17 cellular contexts compared by ENCODE assay signal in the genomic region with DNA sequence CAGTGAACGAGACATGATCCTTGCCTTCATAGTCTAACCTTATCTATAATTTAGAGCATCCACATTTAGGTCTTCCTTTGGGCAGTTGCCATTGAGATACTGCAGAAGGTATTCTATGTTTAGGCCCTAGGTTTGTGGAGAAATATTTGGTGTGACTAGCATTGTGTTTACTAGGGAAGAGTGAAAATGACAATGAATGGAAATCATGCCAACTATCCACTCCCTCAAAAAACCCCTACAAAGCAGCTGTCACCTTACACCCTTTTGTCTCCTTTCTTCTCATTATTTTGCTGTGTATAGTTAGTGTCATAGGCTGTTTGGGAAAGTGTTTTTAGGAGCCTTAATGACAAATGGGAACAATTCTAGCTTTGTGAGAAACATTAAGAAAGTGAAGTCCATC. TPM values are rescaled to one million over a fixed set of nuclear protein-coding genes. Genes with fewer than 3 reads are reported as not detected.
DNase-seq lines count a peak whose midpoint lies in the region; ATAC-seq and TF ChIP-seq lines count a peak whose summit lies in the region.
"Had no signal": no experiment of that assay in that cellular context is flagged by ENCODE, and none has a peak within 500 bp of the region (broad histone marks: within the 10 kb centered on the region; RNA-seq: fewer than 3 reads in every experiment).

No MANE protein-coding gene starts in this region.

- H3K9ac ChIP-seq in neural cell (ENCODE audit: low read length) = no peak overlapping the region

- peaks cover 94% of the 10 kb centered on the region for H3K79me2 ChIP-seq in neural cell (replicated peaks; ENCODE audit: insufficient read depth, low read length)

- H3K4me3 Mint-ChIP-seq in activated naive CD4-positive, alpha-beta T cell treated with anti-CD3 and anti-CD28 coated beads, Interleukin-2, amount 50 U/mL, for 24 hours = peak overlapping the region; percentile 97
- no peak overlapping the region for H3K4me3 Mint-ChIP-seq in activated naive CD4-positive, alpha-beta T cell treated with anti-CD3 and anti-CD28 coated beads for 36 hours
- peak overlapping the region in 3 of 10 donors; percentile 7 to 83 (median 37) for H3K4me3 Mint-ChIP-seq in naive thymus-derived CD4-positive, alpha-beta T cell

- peak overlapping the region; percentile 26 for H3K4me2 ChIP-seq in neural cell (ENCODE audit: low read length)

- no peaks in the 10 kb centered on the region for H3K9me3 Mint-ChIP-seq in activated naive CD4-positive, alpha-beta T cell treated with anti-CD3 and anti-CD28 coated beads, Interleukin-2, amount 50 U/mL, for 24 hours
- no peaks in the 10 kb centered on the region for H3K9me3 Mint-ChIP-seq in activated naive CD4-positive, alpha-beta T cell treated with anti-CD3 and anti-CD28 coated beads for 36 hours
- H3K9me3 Mint-ChIP-seq in naive thymus-derived CD4-positive, alpha-beta T cell = no peaks in the 10 kb centered on the region

- no peak overlapping the region for H2AFZ ChIP-seq in neural cell (ENCODE audit: low read depth, low read length)

- H3K27ac Mint-ChIP-seq in activated naive CD4-positive, alpha-beta T cell treated with anti-CD3 and anti-CD28 coated beads, Interleukin-2, amount 50 U/mL, for 24 hours = no peak overlapping the region
- no peak overlapping the region for H3K27ac Mint-ChIP-seq in activated naive CD4-positive, alpha-beta T cell treated with anti-CD3 and anti-CD28 coated beads for 36 hours
- H3K27ac Mint-ChIP-seq in naive thymus-derived CD4-positive, alpha-beta T cell = no peak overlapping the region

- CTCF ChIA-PET in activated naive CD4-positive, alpha-beta T cell treated with anti-CD3 and anti-CD28 coated beads for 36 hours (lab: Charles Lee) = interaction anchor here (0.7 kb wide), 2 partner anchors 181 to 381 kb away, joined by 3 to 5 read pairs; no protein-coding TSS in a partner anchor
- CTCF ChIA-PET in naive thymus-derived CD4-positive, alpha-beta T cell (lab: Charles Lee) = interaction anchor here (0.5 to 1.3 kb wide), 2 partner anchors 28 to 883 kb away, joined by 3 to 4 read pairs; no protein-coding TSS in a partner anchor

- TF ChIP-seq RAD21 in neural cell (conservative IDR thresholded peaks at IDR 0.05) = no peak

- no peaks in the 10 kb centered on the region for H4K20me1 ChIP-seq in neural cell (ENCODE audit: insufficient read depth)

- no peaks in the 10 kb centered on the region for H3K9me3 ChIP-seq in neural cell (ENCODE audit: low read length)
- H3K9me3 ChIP-seq in naive thymus-derived CD4-positive, alpha-beta T cell (ENCODE audit: control insufficient read depth in 2 of 3, low read length in 3 of 3) = no peaks in the 10 kb centered on the region
- H3K9me3 ChIP-seq: MG63 had no signal

- no peaks in the 10 kb centered on the region for H3K9me2 ChIP-seq in neural cell (ENCODE audit: insufficient read depth, low read length)

- no peak overlapping the region for H3K27ac ChIP-seq in neural cell (ENCODE audit: low read length)
- no peak overlapping the region for H3K27ac ChIP-seq in naive thymus-derived CD4-positive, alpha-beta T cell (ENCODE audit: low read depth, low read length)
- H3K27ac ChIP-seq: 22Rv1, C4-2B had no signal

- peaks cover 64% of the 10 kb centered on the region for H3K4me1 Mint-ChIP-seq in activated naive CD4-positive, alpha-beta T cell treated with anti-CD3 and anti-CD28 coated beads, Interleukin-2, amount 50 U/mL, for 24 hours
- peaks cover 41% of the 10 kb centered on the region for H3K4me1 Mint-ChIP-seq in activated naive CD4-positive, alpha-beta T cell treated with anti-CD3 and anti-CD28 coated beads for 36 hours (ENCODE audit: low read depth)
- peaks cover 40 to 77% (median 57%) of the 10 kb centered on the region in 7 donors for H3K4me1 Mint-ChIP-seq in naive thymus-derived CD4-positive, alpha-beta T cell

- H3K36me3 Mint-ChIP-seq in activated naive CD4-positive, alpha-beta T cell treated with anti-CD3 and anti-CD28 coated beads, Interleukin-2, amount 50 U/mL, for 24 hours = peaks cover 19% of the 10 kb centered on the region
- H3K36me3 Mint-ChIP-seq in activated naive CD4-positive, alpha-beta T cell treated with anti-CD3 and anti-CD28 coated beads for 36 hours (ENCODE audit: low read depth) = peaks cover 28% of the 10 kb centered on the region
- H3K36me3 Mint-ChIP-seq in naive thymus-derived CD4-positive, alpha-beta T cell = peaks cover 0 to 29% (median 19%) of the 10 kb centered on the region in 5 donors

- H3K4me3 ChIP-seq in NB4 (ENCODE audit: low read depth, low read length) (peak overlapping the region; percentile 12), neural cell (ENCODE audit: low read length) (peak overlapping the region; percentile 94)
- H3K4me3 ChIP-seq in naive thymus-derived CD4-positive, alpha-beta T cell (ENCODE audit: low read length) = no peak overlapping the region
- H3K4me3 ChIP-seq: MG63 had no signal

- H3K27me3 Mint-ChIP-seq in activated naive CD4-positive, alpha-beta T cell treated with anti-CD3 and anti-CD28 coated beads, Interleukin-2, amount 50 U/mL, for 24 hours = no peaks in the 10 kb centered on the region
- H3K27me3 Mint-ChIP-seq in activated naive CD4-positive, alpha-beta T cell treated with anti-CD3 and anti-CD28 coated beads for 36 hours (ENCODE audit: low read depth) = no peaks in the 10 kb centered on the region
- H3K27me3 Mint-ChIP-seq in naive thymus-derived CD4-positive, alpha-beta T cell = no peaks in the 10 kb centered on the region

- TF ChIP-seq EP300 in neural cell (conservative IDR thresholded peaks at IDR 0.05; ENCODE audit: poor library complexity, severe bottlenecking) = no peak

- no peak for DNase-seq in activated naive CD4-positive, alpha-beta T cell treated with anti-CD3 and anti-CD28 coated beads for 36 hours
- DNase-seq in NB4 (ENCODE audit: low read depth) = no peak
- DNase-seq in dermis microvascular lymphatic vessel endothelial cell (ENCODE audit: low read depth in 2 of 2) = peak; percentile 40 to 64
- no peak for DNase-seq in naive thymus-derived CD4-positive, alpha-beta T cell
- DNase-seq: GOT3, MG63, NCI-H1105 treated with DMSO at 0.1 percent for 48 hours, NCI-H187, NCI-H2171 treated with DMSO at 0.1 percent for 48 hours, NCI-H510A treated with DMSO at 0.1 percent for 48 hours, RPMI8226 had no signal

- no peak for TF ChIP-seq POLR2A in NB4 (IDR thresholded peaks at IDR 0.05; ENCODE audit: extremely low read depth, insufficient read length)

- H3K27me3 ChIP-seq in neural cell (ENCODE audit: insufficient read depth, low read depth, low read length) = no peaks in the 10 kb centered on the region
- H3K27me3 ChIP-seq in naive thymus-derived CD4-positive, alpha-beta T cell (ENCODE audit: control insufficient read depth in 2 of 2, insufficient read depth in 2 of 2, low read length in 2 of 2) = no peaks in the 10 kb centered on the region
- H3K27me3 ChIP-seq: MG63 had no signal

- TF ChIP-seq CTCF in NB4 (IDR thresholded peaks at IDR 0.05; ENCODE audit: low read depth, low read length) (no peak), neural cell (IDR thresholded peaks at IDR 0.05; ENCODE audit: poor library complexity, severe bottlenecking) (no peak)

- H3K36me3 ChIP-seq in neural cell (ENCODE audit: insufficient read depth, low read length) = peaks cover under 1% of the 10 kb centered on the region
- no peaks in the 10 kb centered on the region for H3K36me3 ChIP-seq in naive thymus-derived CD4-positive, alpha-beta T cell (ENCODE audit: control insufficient read depth in 2 of 3, insufficient read depth in 3 of 3, low read length in 3 of 3)

- peaks cover 13 to 16% of the 10 kb centered on the region in 2 donors for H3K4me1 ChIP-seq in naive thymus-derived CD4-positive, alpha-beta T cell (ENCODE audit: control insufficient read depth in 2 of 2, insufficient read depth in 2 of 2, low read length in 2 of 2)

- no peak for ATAC-seq in naive thymus-derived CD4-positive, alpha-beta T cell
- no peak for ATAC-seq in activated CD4-positive, CD25-positive, alpha-beta regulatory T cell treated with anti-CD3 and anti-CD28 coated beads, Interleukin-2, amount 50 U/mL, for 24 hours
- ATAC-seq in HG03342 (IDR thresholded peaks at IDR 0.05; ENCODE audit: unreplicated experiment) = no peak

- intact Hi-C loops in activated naive CD4-positive, alpha-beta T cell treated with anti-CD3 and anti-CD28 coated beads for 36 hours (cut with micrococcal nuclease) = loop anchor here (10.0 kb wide), 3 partner anchors 248 to 538 kb away; partner anchors contain the start of gene TM9SF3
- intact Hi-C loops in naive thymus-derived CD4-positive, alpha-beta T cell (cut with micrococcal nuclease) = loop anchor here (10.0 kb wide), 3 partner anchors 248 to 468 kb away; partner anchors contain the start of genes ALDH18A1 (in 1 of the 2) and TLL2 (in 1 of the 2)

- POLR2A ChIA-PET in naive thymus-derived CD4-positive, alpha-beta T cell (lab: Charles Lee) = interaction anchor here (0.6 to 1.2 kb wide), 2 partner anchors 43 to 48 kb away, joined by 3 to 4 read pairs; no protein-coding TSS in a partner anchor

- peaks cover 4% of the 10 kb centered on the region for H3F3A ChIP-seq in neural cell (ENCODE audit: insufficient read depth, low read length, poor library complexity, severe bottlenecking)

TF ChIP-seq in neural cell, 6 proteins besides CTCF, POLR2A, EP300 and RAD21 (continues in another document):
- TF ChIP-seq EZH2 (IDR thresholded peaks at IDR 0.05; ENCODE audit: borderline replicate concordance, insufficient read depth, low read length, poor library complexity, severe bottlenecking) = no peak
- no peak for TF ChIP-seq MXI1 (conservative IDR thresholded peaks at IDR 0.05; ENCODE audit: poor library complexity, severe bottlenecking)
- TF ChIP-seq SMC3 (conservative IDR thresholded peaks at IDR 0.05; ENCODE audit: poor library complexity) = no peak
- TF ChIP-seq POLR2AphosphoS5 (IDR thresholded peaks at IDR 0.05) = no peak

RNA-seq across cellular contexts. Expression of gene CCNJ, which starts 3.2 kb away (rescaled TPM):
- 1 to 10 TPM; 3.2 to 3.6 TPM for total RNA-seq in activated naive CD4-positive, alpha-beta T cell treated with anti-CD3 and anti-CD28 coated beads for 36 hours
- 19.5 and 33.9 TPM in 2 replicates for total RNA-seq in dermis microvascular lymphatic vessel endothelial cell
- polyA plus RNA-seq in neural cell = 38.0 and 41.0 TPM in 2 replicates
- 63.8 and 64.3 TPM in 2 replicates for polyA minus RNA-seq in neural cell
- total RNA-seq in naive thymus-derived CD4-positive, alpha-beta T cell = 1 to 10 TPM; 5.6 to 8.0 (median 6.7) TPM
- 1 to 10 TPM; 1.0 to 1.1 TPM for polyA plus RNA-seq in naive thymus-derived CD4-positive, alpha-beta T cell

Comparison
In these comparisons a context has a peak if more than half of its experiments do, and no peak if none do; other contexts are left out.
1. DNase-seq: peak in dermis microvascular lymphatic vessel endothelial cell (2 of 2); none in activated naive CD4-positive, alpha-beta T cell treated with anti-CD3 and anti-CD28 coated beads for 36 hours (single experiment), NB4 (single experiment) and naive thymus-derived CD4-positive, alpha-beta T cell (0 of 9).